Comparison of ENCODE assay signal across 9 cellular contexts in genomic region chr10:15253951-15254807, GRCh38.
DNase-seq lines count a peak whose midpoint lies in the region; ATAC-seq and TF ChIP-seq lines count a peak whose summit lies in the region.
"Had no signal": no experiment of that assay in that cellular context is flagged by ENCODE, and none has a peak within 500 bp of the region (broad histone marks: within the 10 kb centered on the region; RNA-seq: fewer than 3 reads in every experiment).

No MANE protein-coding gene starts in this region.

- H3K27me3 ChIP-seq in psoas muscle (ENCODE audit: insufficient read depth in 3 of 3, low read length in 2 of 3) (no peaks in the 10 kb centered on the region), right lobe of liver (no peaks in the 10 kb centered on the region)

- TF ChIP-seq CTCF in psoas muscle (IDR thresholded peaks at IDR 0.05) (no peak), right lobe of liver (IDR thresholded peaks at IDR 0.05) (no peak)

- peak overlapping the region in 3 of 4 donors; percentile 50 to 78 (median 71) for H3K4me3 Mint-ChIP-seq in IgD-negative memory B cell
- H3K4me3 Mint-ChIP-seq in effector memory CD8-positive, alpha-beta T cell: peak overlapping the region; percentile 81 to 89

- H3K4me3 ChIP-seq in psoas muscle (peak overlapping the region; percentile 36), right lobe of liver (no peak overlapping the region)

- H3K36me3 ChIP-seq in psoas muscle (ENCODE audit: insufficient read depth in 1 of 2, low read depth in 1 of 2) (no peaks in the 10 kb centered on the region), right lobe of liver (no peaks in the 10 kb centered on the region)

- no peak for DNase-seq in effector memory CD8-positive, alpha-beta T cell
- DNase-seq in psoas muscle (no peak), T1000 (lab: John Stamatoyannopoulos, UW) (no peak), right lobe of liver (no peak)
- DNase-seq in activated CD8-positive, alpha-beta memory T cell treated with anti-CD3 and anti-CD28 coated beads for 24 hours: no peak
- DNase-seq: activated CD4-positive, alpha-beta T cell treated with anti-CD3 and anti-CD28 coated beads, Interleukin-2, amount 50 U/mL, for 1 hour had no signal

- H3K27ac ChIP-seq in psoas muscle (no peak overlapping the region), right lobe of liver (no peak overlapping the region)

- peak; percentile 61 for ATAC-seq in GM18868 (IDR thresholded peaks at IDR 0.05; ENCODE audit: unreplicated experiment)
- ATAC-seq in effector memory CD8-positive, alpha-beta T cell (replicated peaks): peak; percentile 29
- no peak for ATAC-seq in psoas muscle
- no peak for ATAC-seq in right lobe of liver
- ATAC-seq in HG03196 (IDR thresholded peaks at IDR 0.05; ENCODE audit: unreplicated experiment): no peak

- intact Hi-C loops in psoas muscle (cut with DNase I): no loop called here
- intact Hi-C loops in right lobe of liver (cut with DNase I): no loop called here

- H3K4me1 Mint-ChIP-seq in IgD-negative memory B cell: peaks cover 0 to 8% (median 4%) of the 10 kb centered on the region in 3 donors
- H3K4me1 Mint-ChIP-seq in effector memory CD8-positive, alpha-beta T cell (ENCODE audit: low read depth in 2 of 2): peaks cover 10 to 17% of the 10 kb centered on the region in 2 donors

- no peak for TF ChIP-seq POLR2A in right lobe of liver (IDR thresholded peaks at IDR 0.05)

- no peaks in the 10 kb centered on the region for H3K36me3 Mint-ChIP-seq in IgD-negative memory B cell
- H3K36me3 Mint-ChIP-seq in effector memory CD8-positive, alpha-beta T cell (ENCODE audit: insufficient read depth): no peaks in the 10 kb centered on the region

- no peaks in the 10 kb centered on the region for H3K9me3 ChIP-seq in psoas muscle
- no peaks in the 10 kb centered on the region for H3K9me3 ChIP-seq in right lobe of liver

- H3K9me3 Mint-ChIP-seq in IgD-negative memory B cell: no peaks in the 10 kb centered on the region
- no peaks in the 10 kb centered on the region for H3K9me3 Mint-ChIP-seq in effector memory CD8-positive, alpha-beta T cell

- peaks cover 18% of the 10 kb centered on the region for H3K27me3 Mint-ChIP-seq in IgD-negative memory B cell
- H3K27me3 Mint-ChIP-seq in effector memory CD8-positive, alpha-beta T cell: peaks cover 10 to 11% of the 10 kb centered on the region in 2 donors

- WGBS in psoas muscle, 3 donors: 72 to 83% (median 78%) methylated on average over 16 of the region's 16 CpGs
- WGBS in right lobe of liver (ENCODE audit: insufficient coverage, low coverage, low lambda C conversion rate, missing lambda C conversion rate): 82% methylated on average over 9 of the region's 16 CpGs

- peak overlapping the region in 1 of 3 donors; percentile 45 for H3K27ac Mint-ChIP-seq in IgD-negative memory B cell
- peak overlapping the region; percentile 72 to 89 for H3K27ac Mint-ChIP-seq in effector memory CD8-positive, alpha-beta T cell

- H3K4me1 ChIP-seq in psoas muscle (no peaks in the 10 kb centered on the region), right lobe of liver (no peaks in the 10 kb centered on the region)

Comparison
In these comparisons a context has a peak if more than half of its experiments do, and no peak if none do; other contexts are left out.
1. ATAC-seq: peak in GM18868 (single experiment) and effector memory CD8-positive, alpha-beta T cell (single experiment); none in psoas muscle (0 of 4), right lobe of liver (0 of 4) and HG03196 (single experiment).